Comparison of ENCODE assay signal across 8 cellular contexts in genomic region chr11:46120361-46120710, GRCh38. TPM values are rescaled to one million over a fixed set of nuclear protein-coding genes. Genes with fewer than 3 reads are reported as not detected.
DNase-seq lines count a peak whose midpoint lies in the region; ATAC-seq and TF ChIP-seq lines count a peak whose summit lies in the region.

No MANE protein-coding gene starts in this region.

- no peaks in the 10 kb centered on the region for H3K4me1 ChIP-seq in endodermal cell (ENCODE audit: control insufficient read depth, insufficient read depth, low read length)

- 0% methylated on average over 18 of the region's 25 CpGs; no CpG with 5 or more reads in 1 of the 2 experiments for WGBS in endodermal cell (ENCODE audit: insufficient coverage in 1 of 2, insufficient read length in 1 of 2), 2 experiments

- peak overlapping the region; percentile 92 for H3K4me3 Mint-ChIP-seq in HFFc6
- peak overlapping the region; percentile 84 to 89 (median 88) for H3K4me3 Mint-ChIP-seq in T-cell
- peak overlapping the region; percentile 76 for H3K4me3 Mint-ChIP-seq in endodermal cell
- H3K4me3 Mint-ChIP-seq in naive thymus-derived CD8-positive, alpha-beta T cell, result peak overlapping the region; percentile 87 to 95 (median 92)

- peaks cover 1% of the 10 kb centered on the region; the same call in 1 of the 2 replicates for H3K27me3 Mint-ChIP-seq in HFFc6 (ENCODE audit: insufficient read depth)
- no peaks in the 10 kb centered on the region for H3K27me3 Mint-ChIP-seq in T-cell
- H3K27me3 Mint-ChIP-seq in endodermal cell (ENCODE audit: insufficient read depth), result no peaks in the 10 kb centered on the region
- H3K27me3 Mint-ChIP-seq in naive thymus-derived CD8-positive, alpha-beta T cell, result no peaks in the 10 kb centered on the region

- H3K36me3 ChIP-seq in endodermal cell (ENCODE audit: control insufficient read depth, insufficient read depth, low read length), result no peaks in the 10 kb centered on the region

- H3K9ac ChIP-seq in endodermal cell (ENCODE audit: extremely low read depth, low read length, poor library complexity, severe bottlenecking), result peak overlapping the region; percentile 36

- POLR2A ChIA-PET in T-cell (lab: Charles Lee), result no interaction called here
- POLR2A ChIA-PET in naive thymus-derived CD8-positive, alpha-beta T cell (lab: Charles Lee), result interaction anchor here (0.6 to 1.5 kb wide), 11 partner anchors 15 to 1273 kb away, joined by 3 to 6 read pairs (median 4); partner anchors contain the start of genes CRY2, LARGE2 and PEX16

- ATAC-seq in T-cell (replicated peaks in 1 of 4) (no peak), HG02884 (IDR thresholded peaks at IDR 0.05; ENCODE audit: unreplicated experiment) (no peak), omental fat pad (ENCODE audit: low FRiP score) (no peak)
- no peak for ATAC-seq in naive thymus-derived CD8-positive, alpha-beta T cell

- H3K27me3 ChIP-seq in endodermal cell (ENCODE audit: control insufficient read depth, insufficient read depth, low read length, poor library complexity, severe bottlenecking), result no peaks in the 10 kb centered on the region

- peak overlapping the region; percentile 88 for H3K4me3 ChIP-seq in endodermal cell (ENCODE audit: low read length)

- H3K36me3 Mint-ChIP-seq in HFFc6 (ENCODE audit: low read depth) (peaks cover 4% of the 10 kb centered on the region; the same call in 1 of the 2 replicates), T-cell (no peaks in the 10 kb centered on the region), endodermal cell (ENCODE audit: low read depth) (peaks cover 4% of the 10 kb centered on the region)
- no peaks in the 10 kb centered on the region for H3K36me3 Mint-ChIP-seq in naive thymus-derived CD8-positive, alpha-beta T cell

- CTCF ChIA-PET in T-cell (lab: Charles Lee), result interaction anchor here (0.6 to 0.9 kb wide), 4 partner anchors 232 to 500 kb away, joined by 3 to 4 read pairs (median 3); no protein-coding TSS in a partner anchor

- no peak for DNase-seq in HFFc6
- DNase-seq in T-cell, result peak in 4 of 34 experiments; percentile 8 to 18 (median 12)
- no peak for DNase-seq in endodermal cell
- DNase-seq in naive thymus-derived CD8-positive, alpha-beta T cell, result peak in 4 of 10 donors; percentile 4 to 18 (median 8)
- no peak for DNase-seq in omental fat pad (ENCODE audit: low spot score)
- DNase-seq in amniotic stem cell (lab: John Stamatoyannopoulos, UW), result no peak
- DNase-seq in SHP77 (lab: John Stamatoyannopoulos, UW), result no peak

- H3K27ac ChIP-seq in endodermal cell (ENCODE audit: low read depth, low read length), result peak overlapping the region; percentile 94

- H3K9me3 Mint-ChIP-seq in HFFc6, result no peaks in the 10 kb centered on the region
- H3K9me3 Mint-ChIP-seq in T-cell, result no peaks in the 10 kb centered on the region
- no peaks in the 10 kb centered on the region for H3K9me3 Mint-ChIP-seq in endodermal cell
- H3K9me3 Mint-ChIP-seq in naive thymus-derived CD8-positive, alpha-beta T cell, result no peaks in the 10 kb centered on the region

- no peak for TF ChIP-seq CTCF in HFFc6 (IDR thresholded peaks at IDR 0.05)
- TF ChIP-seq CTCF in endodermal cell (conservative IDR thresholded peaks at IDR 0.05), result no peak
- no peak for TF ChIP-seq CTCF in omental fat pad (IDR thresholded peaks at IDR 0.05)

- no peaks in the 10 kb centered on the region for H3K9me3 ChIP-seq in endodermal cell (ENCODE audit: control insufficient read depth, low read length)

- H3K27ac Mint-ChIP-seq in HFFc6 (peak overlapping the region; percentile 84), T-cell (peak overlapping the region in 1 of 2 donors; percentile 91), endodermal cell (peak overlapping the region; percentile 97)
- H3K27ac Mint-ChIP-seq in naive thymus-derived CD8-positive, alpha-beta T cell, result peak overlapping the region in 9 of 10 donors; percentile 90 to 97 (median 95)

- peaks cover 52% of the 10 kb centered on the region for H3K4me1 Mint-ChIP-seq in HFFc6 (ENCODE audit: low read depth)
- peaks cover 42 to 46% (median 45%) of the 10 kb centered on the region in 3 donors for H3K4me1 Mint-ChIP-seq in T-cell
- peaks cover 11% of the 10 kb centered on the region for H3K4me1 Mint-ChIP-seq in endodermal cell
- H3K4me1 Mint-ChIP-seq in naive thymus-derived CD8-positive, alpha-beta T cell, result peaks cover 20 to 46% (median 42%) of the 10 kb centered on the region in 4 donors

RNA-seq across cellular contexts. Expression of gene PHF21A, which starts 0.9 kb away (rescaled TPM):
- 10 to 100 TPM; 25.5 to 32.4 (median 26.2) TPM for total RNA-seq in HFFc6 (2021; fragmentation: NEBNext Ultra II Directional; extraction: Animal tissue kit (Norgen Biotek cat#: 25700))
- total RNA-seq in T-cell (10 to 100 TPM; 45.5 to 82.9 (median 57.4) TPM), endodermal cell (10 to 100 TPM; 47.2 to 53.9 TPM), omental fat pad (10 to 100 TPM; 16.1 to 73.0 (median 22.1) TPM)
- 46.3 TPM for polyA plus RNA-seq in endodermal cell (2013, experiment 1 of 2)
- polyA plus RNA-seq in endodermal cell (2013, experiment 2 of 2), result 45.3 TPM
- total RNA-seq in naive thymus-derived CD8-positive, alpha-beta T cell, result 10 to 100 TPM; 55.7 to 60.7 TPM
- 1 to 10 TPM; 4.9 to 9.2 (median 6.6) TPM for polyA plus RNA-seq in naive thymus-derived CD8-positive, alpha-beta T cell
